8 cellular contexts compared by ENCODE assay signal in the genomic region with DNA sequence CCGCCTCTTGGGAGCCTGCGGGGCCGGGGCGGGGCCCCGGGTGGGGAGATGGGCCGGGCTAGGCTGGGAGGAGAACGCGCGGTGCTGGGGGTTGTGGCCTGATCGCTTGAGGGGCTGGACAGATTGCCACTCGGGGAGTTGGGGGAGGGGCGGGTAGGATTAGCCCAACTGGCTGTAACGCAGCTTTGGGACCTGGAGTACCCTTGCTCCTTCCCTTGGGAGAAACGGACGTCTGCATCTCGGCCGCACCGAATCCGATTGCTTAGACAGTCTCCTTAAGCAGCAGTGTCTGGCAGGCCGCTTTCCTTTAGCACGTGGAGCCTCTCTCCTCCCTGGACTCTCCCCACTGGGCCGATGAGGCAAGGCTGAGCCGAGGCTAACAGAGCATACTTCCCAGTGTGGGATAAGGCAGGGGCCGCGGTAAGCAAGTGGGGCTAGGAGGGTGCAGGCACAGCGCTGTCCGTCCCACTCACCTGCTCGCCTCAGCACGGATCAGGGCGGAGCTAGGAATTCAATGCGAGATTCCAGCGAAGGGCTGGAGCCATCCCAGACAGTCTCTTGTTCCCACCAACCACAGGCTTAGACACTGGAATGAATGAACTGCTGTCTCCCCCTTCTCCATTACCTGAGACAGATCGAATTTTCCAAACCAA. TPM values are rescaled to one million over a fixed set of nuclear protein-coding genes. Genes with fewer than 3 reads are reported as not detected.
DNase-seq lines count a peak whose midpoint lies in the region; ATAC-seq, FAIRE-seq and TF ChIP-seq lines count a peak whose summit lies in the region.

No MANE protein-coding gene starts in this region.

- POLR2A ChIA-PET in CD8-positive, alpha-beta memory T cell (lab: Charles Lee), result interaction anchor here (0.9 to 2.3 kb wide), 5 partner anchors 9 to 98 kb away, joined by 3 to 15 read pairs (median 10); a partner anchor contains a TSS
- POLR2A ChIA-PET in K562 (lab: Yijun Ruan, JAX), result interaction anchor here (0.6 to 4.4 kb wide), 9 partner anchors 10 to 146 kb away, joined by 3 to 21 read pairs (median 5); a partner anchor contains a TSS

- no peak for FAIRE-seq in K562 (lab: Jason Lieb, UNC)

- no peaks in the 10 kb centered on the region for H3K9me3 ChIP-seq in CD8-positive, alpha-beta memory T cell (ENCODE audit: low read length)
- no peaks in the 10 kb centered on the region for H3K9me3 ChIP-seq in K562 (replicated peaks; ENCODE audit: control insufficient read depth, insufficient read depth, low read depth, low read length)

- intact Hi-C loops in K562 (cut with micrococcal nuclease), result loop anchor here (5.0 kb wide), 1 partner anchor 38 kb away; no protein-coding TSS in a partner anchor

- ATAC-seq in K562 (peak; percentile 51), GM21423 (IDR thresholded peaks at IDR 0.05; ENCODE audit: unreplicated experiment) (no peak), HG03565 (IDR thresholded peaks at IDR 0.05; ENCODE audit: unreplicated experiment) (no peak)
- peak; percentile 17 for ATAC-seq in stimulated activated effector memory CD8-positive, alpha-beta T cell treated with anti-CD3 and anti-CD28 coated beads, Interleukin-12 subunit alpha, Interleukin-12 subunit beta, amount 100 ng/mL, for 72 hours

- H3K4me2 ChIP-seq in K562 (ENCODE audit: insufficient read depth, low read length), result peak overlapping the region; percentile 77

- TF ChIP-seq EP300 in K562 (IDR thresholded peaks at IDR 0.05; ENCODE audit: low read length), result no peak

- peak overlapping the region; percentile 86 to 97 (median 91) for H3K4me3 Mint-ChIP-seq in CD8-positive, alpha-beta memory T cell
- H3K4me3 Mint-ChIP-seq in stimulated activated effector memory CD8-positive, alpha-beta T cell treated with anti-CD3 and anti-CD28 coated beads, Interleukin-12 subunit alpha, Interleukin-12 subunit beta, amount 100 ng/mL, for 72 hours, result peak overlapping the region; percentile 91

- no peak for TF ChIP-seq POLR2A in K562 (conservative IDR thresholded peaks at IDR 0.05)

- no peaks in the 10 kb centered on the region for H3K36me3 ChIP-seq in CD8-positive, alpha-beta memory T cell (ENCODE audit: insufficient read depth, low read length)
- H3K36me3 ChIP-seq in H7 (replicated peaks; ENCODE audit: control insufficient read depth, insufficient read depth, low read length) (no peaks in the 10 kb centered on the region; the same call in 1 of the 2 replicates), K562 (ENCODE audit: control insufficient read depth, insufficient read depth, low read length) (peaks cover 31% of the 10 kb centered on the region)

- DNase-seq in CD8-positive, alpha-beta memory T cell, result no peak
- DNase-seq in H7 (peak; percentile 85), NCI-H2196 treated with DMSO at 0.1 percent for 48 hours (lab: John Stamatoyannopoulos, UW; ENCODE audit: unreplicated experiment) (peak; percentile 52), K562 (ENCODE audit: extremely low read depth in 1 of 4, low spot score in 3 of 4) (peak in 2 of 4 experiments; percentile 66 to 73), islet precursor cell (peak; percentile 96)
- no peak for DNase-seq in stimulated activated effector memory CD8-positive, alpha-beta T cell treated with anti-CD3 and anti-CD28 coated beads, Interleukin-12 subunit alpha, Interleukin-12 subunit beta, amount 100 ng/mL, for 72 hours (ENCODE audit: low spot score in 2 of 2)

- H3K27ac ChIP-seq in CD8-positive, alpha-beta memory T cell (ENCODE audit: low read depth, low read length), result peak overlapping the region; percentile 28
- peak overlapping the region; percentile 63 for H3K27ac ChIP-seq in K562 (ENCODE audit: extremely low read depth, low read depth, low read length)

- TF ChIP-seq CTCF in K562 (IDR thresholded peaks at IDR 0.05 in 2 of 3, conservative IDR thresholded peaks at IDR 0.05 in 1 of 3; ENCODE audit: insufficient read depth in 2 of 3, low read depth in 1 of 3, low read length in 3 of 3), result no peak

- H3K9me3 Mint-ChIP-seq in CD8-positive, alpha-beta memory T cell, result no peaks in the 10 kb centered on the region
- H3K9me3 Mint-ChIP-seq in stimulated activated effector memory CD8-positive, alpha-beta T cell treated with anti-CD3 and anti-CD28 coated beads, Interleukin-12 subunit alpha, Interleukin-12 subunit beta, amount 100 ng/mL, for 72 hours, result no peaks in the 10 kb centered on the region

- TSS peak; percentile 86 for BruUV-seq in K562 (replicated peaks; lab: Mats Ljungman, UMichigan)

- H3K4me3 ChIP-seq in CD8-positive, alpha-beta memory T cell (ENCODE audit: low read length), result peak overlapping the region; percentile 90
- peak overlapping the region; percentile 69 for H3K4me3 ChIP-seq in H7 (ENCODE audit: insufficient read depth, low read depth, low read length)
- peak overlapping the region; percentile 61 for H3K4me3 ChIP-seq in K562

- no peak for TF ChIP-seq RAD21 in K562 (CRISPR knock-in tag; conservative IDR thresholded peaks at IDR 0.05 in 1 of 2, IDR thresholded peaks at IDR 0.05 in 1 of 2)

- WGBS in K562 (ENCODE audit: insufficient coverage, low coverage, missing lambda C conversion rate), result 6% methylated on average over 22 of the region's 33 CpGs

- CTCF ChIA-PET in CD8-positive, alpha-beta memory T cell (lab: Charles Lee), result interaction anchor here (2.6 kb wide), 1 partner anchor 11 kb away, joined by 8 read pairs; a partner anchor contains a TSS
- CTCF ChIA-PET in K562 (lab: Yijun Ruan, JAX; ENCODE audit: low intra/inter-chr PET ratio), result no interaction called here

- peak overlapping the region in 3 of 8 donors; percentile 80 to 91 (median 88) for H3K27ac Mint-ChIP-seq in CD8-positive, alpha-beta memory T cell
- peak overlapping the region; percentile 92 for H3K27ac Mint-ChIP-seq in stimulated activated effector memory CD8-positive, alpha-beta T cell treated with anti-CD3 and anti-CD28 coated beads, Interleukin-12 subunit alpha, Interleukin-12 subunit beta, amount 100 ng/mL, for 72 hours

- in situ Hi-C loops in K562 (cut with MboI), result no loop called here

- peaks cover 15% of the 10 kb centered on the region for H3K4me1 ChIP-seq in CD8-positive, alpha-beta memory T cell (ENCODE audit: insufficient read depth, low read length)
- H3K4me1 ChIP-seq in K562 (replicated peaks in 1 of 2; ENCODE audit: control insufficient read depth in 2 of 2, insufficient read depth in 2 of 2, low read length in 2 of 2), result peaks cover 35 to 43% of the 10 kb centered on the region in 2 experiments

- H3K4me1 Mint-ChIP-seq in CD8-positive, alpha-beta memory T cell, result peaks cover 27 to 41% (median 30%) of the 10 kb centered on the region in 3 donors
- peaks cover 28% of the 10 kb centered on the region for H3K4me1 Mint-ChIP-seq in stimulated activated effector memory CD8-positive, alpha-beta T cell treated with anti-CD3 and anti-CD28 coated beads, Interleukin-12 subunit alpha, Interleukin-12 subunit beta, amount 100 ng/mL, for 72 hours

- H2AFZ ChIP-seq in K562 (ENCODE audit: low read depth, low read length), result peak overlapping the region; percentile 84

- peaks cover 45% of the 10 kb centered on the region for H3K79me2 ChIP-seq in K562 (ENCODE audit: control insufficient read depth, insufficient read depth, low read length)

- no peaks in the 10 kb centered on the region for H3K9me1 ChIP-seq in K562 (ENCODE audit: control insufficient read depth, insufficient read depth, low read length)

- no peaks in the 10 kb centered on the region for H3K27me3 Mint-ChIP-seq in CD8-positive, alpha-beta memory T cell

- H4K20me1 ChIP-seq in K562 (replicated peaks; ENCODE audit: control insufficient read depth, insufficient read depth, low read length), result peaks cover 14% of the 10 kb centered on the region

- peak overlapping the region; percentile 60 to 93 for H3K9ac ChIP-seq in K562 (ENCODE audit: insufficient read depth in 1 of 2, low read depth in 2 of 2, low read length in 2 of 2)

- H3K27me3 ChIP-seq in CD8-positive, alpha-beta memory T cell (ENCODE audit: insufficient read depth, low read length, poor library complexity, severe bottlenecking), result no peaks in the 10 kb centered on the region
- H3K27me3 ChIP-seq in H7 (ENCODE audit: control insufficient read depth, insufficient read depth, low read length) (no peaks in the 10 kb centered on the region), K562 (ENCODE audit: control insufficient read depth in 2 of 2, insufficient read depth in 2 of 2, low read length in 2 of 2) (no peaks in the 10 kb centered on the region)

- peaks cover 0 to 23% (median 0%) of the 10 kb centered on the region in 3 donors for H3K36me3 Mint-ChIP-seq in CD8-positive, alpha-beta memory T cell
- H3K36me3 Mint-ChIP-seq in stimulated activated effector memory CD8-positive, alpha-beta T cell treated with anti-CD3 and anti-CD28 coated beads, Interleukin-12 subunit alpha, Interleukin-12 subunit beta, amount 100 ng/mL, for 72 hours, result peaks cover 13% of the 10 kb centered on the region

RNA-seq across cellular contexts. Expression of a gene that starts 0.5 kb away (rescaled TPM):
- 100 to 1,000 TPM; 188 to 189 TPM for total RNA-seq in CD8-positive, alpha-beta memory T cell
- 70.6 TPM for polyA plus RNA-seq in CD8-positive, alpha-beta memory T cell
- total RNA-seq in H7 (2014; rRNA removed; shearing (Covaris generic)), result 235 and 260 TPM in 2 replicates
- 153 and 277 TPM in 2 replicates for total RNA-seq in K562 (2011; cell fraction: chromatin; rRNA removed; ENCODE audit: low replicate concordance)
- 161 TPM in 2 replicates for total RNA-seq in K562 (2011; cell fraction: nucleolus; rRNA removed)
- 163 and 174 TPM in 2 replicates for total RNA-seq in K562 (2011; cell fraction: nucleoplasm; rRNA removed)
- total RNA-seq in K562 (2014; rRNA removed), result 114 and 123 TPM in 2 replicates
- total RNA-seq in K562 (2014; rRNA removed; fragmentation: Illumina TruSeq; extraction: Trizol), result 112 and 125 TPM in 2 replicates
- 129 and 131 TPM in 2 replicates for total RNA-seq in K562 (2015; rRNA removed; fragmentation: Illumina TruSeq; extraction: Trizol)
- total RNA-seq in K562 (2021), result 261 and 280 TPM in 2 replicates
- polyA plus RNA-seq in K562 (2011; rRNA removed), result 163 and 165 TPM in 2 replicates
- 156 and 184 TPM in 2 replicates for polyA plus RNA-seq in K562 (2011; cell fraction: cytosol; rRNA removed)
- 114 and 149 TPM in 2 replicates for polyA plus RNA-seq in K562 (2011; cell fraction: nucleus; rRNA removed)
- 94.5 and 161 TPM in 2 replicates for polyA plus RNA-seq in K562 (2012)
- polyA plus RNA-seq in K562 (2014; fragmentation: Illumina TruSeq; extraction: Trizol), result 194 and 206 TPM in 2 replicates
- polyA plus RNA-seq in K562 (2014; fragmentation: Nextera tagmentation; extraction: Ambion mirVana), result 10 to 100 TPM; 42.9 to 58.5 TPM
- 120 and 129 TPM in 2 replicates for polyA plus RNA-seq in K562 (2014; rRNA removed)
- 244 and 312 TPM in 2 replicates for polyA minus RNA-seq in K562 (2011; rRNA and poly(A)+ RNA removed)
- polyA minus RNA-seq in K562 (2011; cell fraction: cytosol; rRNA and poly(A)+ RNA removed), result 258 TPM in 2 replicates
- 49.9 and 63.5 TPM in 2 replicates for polyA minus RNA-seq in K562 (2011; cell fraction: nucleus; rRNA and poly(A)+ RNA removed)

RNA-seq across cellular contexts. Expression of a gene that starts 11.1 kb away (rescaled TPM):
- total RNA-seq in CD8-positive, alpha-beta memory T cell, result under 1 TPM; 0.53 to 0.57 TPM
- 0.10 TPM for polyA plus RNA-seq in CD8-positive, alpha-beta memory T cell
- total RNA-seq in H7 (2014; rRNA removed; shearing (Covaris generic)), result 0.28 and 0.85 TPM in 2 replicates
- total RNA-seq in K562 (2011; cell fraction: chromatin; rRNA removed; ENCODE audit: low replicate concordance), result 2.3 and 4.6 TPM in 2 replicates
- total RNA-seq in K562 (2011; cell fraction: nucleolus; rRNA removed), result 0.67 and 2.2 TPM in 2 replicates
- total RNA-seq in K562 (2011; cell fraction: nucleoplasm; rRNA removed), result 1.8 TPM in 2 replicates
- total RNA-seq in K562 (2014; rRNA removed), result 0.09 and 0.24 TPM in 2 replicates
- 0.70 and 0.98 TPM in 2 replicates for total RNA-seq in K562 (2014; rRNA removed; fragmentation: Illumina TruSeq; extraction: Trizol)
- 0.45 and 0.51 TPM in 2 replicates for total RNA-seq in K562 (2015; rRNA removed; fragmentation: Illumina TruSeq; extraction: Trizol)
- 0.11 and 0.75 TPM in 2 replicates for total RNA-seq in K562 (2021)
- polyA plus RNA-seq in K562 (2011; rRNA removed), result 0.05 and 0.35 TPM in 2 replicates
- polyA plus RNA-seq in K562 (2011; cell fraction: cytosol; rRNA removed), result 0.09 TPM in 2 replicates
- polyA plus RNA-seq in K562 (2011; cell fraction: nucleus; rRNA removed), result 0.32 and 0.44 TPM in 2 replicates
- polyA plus RNA-seq in K562 (2012), result 0.35 and 1.6 TPM in 2 replicates
- 0.57 and 0.67 TPM in 2 replicates for polyA plus RNA-seq in K562 (2014; fragmentation: Illumina TruSeq; extraction: Trizol)
- polyA plus RNA-seq in K562 (2014; fragmentation: Nextera tagmentation; extraction: Ambion mirVana), result under 1 TPM; 0.30 to 0.81 TPM
- polyA plus RNA-seq in K562 (2014; rRNA removed), result 0.22 and 0.49 TPM in 2 replicates
- polyA minus RNA-seq in K562 (2011; rRNA and poly(A)+ RNA removed), result 0.54 and 0.63 TPM in 2 replicates
- polyA minus RNA-seq in K562 (2011; cell fraction: cytosol; rRNA and poly(A)+ RNA removed), result not detected in 2 replicates
- polyA minus RNA-seq in K562 (2011; cell fraction: nucleus; rRNA and poly(A)+ RNA removed), result 0.54 and 1.00 TPM in 2 replicates

RNA-seq across cellular contexts. Expression of a gene that starts 47.3 kb away (rescaled TPM):
- 10 to 100 TPM; 70.3 to 71.6 TPM for total RNA-seq in CD8-positive, alpha-beta memory T cell
- 35.3 TPM for polyA plus RNA-seq in CD8-positive, alpha-beta memory T cell
- 32.8 and 46.1 TPM in 2 replicates for total RNA-seq in H7 (2014; rRNA removed; shearing (Covaris generic))
- total RNA-seq in K562 (2011; cell fraction: chromatin; rRNA removed; ENCODE audit: low replicate concordance), result 33.1 and 94.9 TPM in 2 replicates
- total RNA-seq in K562 (2011; cell fraction: nucleolus; rRNA removed), result 31.3 and 42.9 TPM in 2 replicates
- 37.7 and 39.6 TPM in 2 replicates for total RNA-seq in K562 (2011; cell fraction: nucleoplasm; rRNA removed)
- total RNA-seq in K562 (2014; rRNA removed), result 45.4 and 45.8 TPM in 2 replicates
- 15.9 and 18.6 TPM in 2 replicates for total RNA-seq in K562 (2014; rRNA removed; fragmentation: Illumina TruSeq; extraction: Trizol)
- total RNA-seq in K562 (2015; rRNA removed; fragmentation: Illumina TruSeq; extraction: Trizol), result 31.8 and 32.1 TPM in 2 replicates
- 49.4 and 52.0 TPM in 2 replicates for total RNA-seq in K562 (2021)
- polyA plus RNA-seq in K562 (2011; rRNA removed), result 15.5 and 20.7 TPM in 2 replicates
- 11.4 and 24.5 TPM in 2 replicates for polyA plus RNA-seq in K562 (2011; cell fraction: cytosol; rRNA removed)
- polyA plus RNA-seq in K562 (2011; cell fraction: nucleus; rRNA removed), result 10.2 and 21.9 TPM in 2 replicates
- 30.0 and 34.8 TPM in 2 replicates for polyA plus RNA-seq in K562 (2012)
- 33.2 and 37.5 TPM in 2 replicates for polyA plus RNA-seq in K562 (2014; fragmentation: Illumina TruSeq; extraction: Trizol)
- 1 to 10 TPM; 1.7 to 3.8 TPM for polyA plus RNA-seq in K562 (2014; fragmentation: Nextera tagmentation; extraction: Ambion mirVana)
- polyA plus RNA-seq in K562 (2014; rRNA removed), result 29.1 and 30.2 TPM in 2 replicates
- 19.5 and 44.8 TPM in 2 replicates for polyA minus RNA-seq in K562 (2011; rRNA and poly(A)+ RNA removed)
- 36.4 and 44.8 TPM in 2 replicates for polyA minus RNA-seq in K562 (2011; cell fraction: cytosol; rRNA and poly(A)+ RNA removed)
- polyA minus RNA-seq in K562 (2011; cell fraction: nucleus; rRNA and poly(A)+ RNA removed), result 11.0 and 11.9 TPM in 2 replicates

RNA-seq across cellular contexts. Expression of a gene that starts 54.1 kb away (rescaled TPM):
- 10 to 100 TPM; 24.7 to 26.9 TPM for total RNA-seq in CD8-positive, alpha-beta memory T cell
- polyA plus RNA-seq in CD8-positive, alpha-beta memory T cell, result 6.4 TPM
- total RNA-seq in H7 (2014; rRNA removed; shearing (Covaris generic)), result 14.7 and 18.1 TPM in 2 replicates
- 17.7 and 34.3 TPM in 2 replicates for total RNA-seq in K562 (2011; cell fraction: chromatin; rRNA removed; ENCODE audit: low replicate concordance)
- 11.2 and 16.2 TPM in 2 replicates for total RNA-seq in K562 (2011; cell fraction: nucleolus; rRNA removed)
- 12.0 and 16.3 TPM in 2 replicates for total RNA-seq in K562 (2011; cell fraction: nucleoplasm; rRNA removed)
- 15.8 and 16.0 TPM in 2 replicates for total RNA-seq in K562 (2014; rRNA removed)
- 14.8 and 17.4 TPM in 2 replicates for total RNA-seq in K562 (2014; rRNA removed; fragmentation: Illumina TruSeq; extraction: Trizol)
- 16.8 and 17.0 TPM in 2 replicates for total RNA-seq in K562 (2015; rRNA removed; fragmentation: Illumina TruSeq; extraction: Trizol)
- total RNA-seq in K562 (2021), result 12.4 and 13.8 TPM in 2 replicates
- 6.1 and 10.3 TPM in 2 replicates for polyA plus RNA-seq in K562 (2011; rRNA removed)
- polyA plus RNA-seq in K562 (2011; cell fraction: cytosol; rRNA removed), result 4.1 and 5.8 TPM in 2 replicates
- 2.9 and 3.2 TPM in 2 replicates for polyA plus RNA-seq in K562 (2011; cell fraction: nucleus; rRNA removed)
- 1.4 TPM in 2 replicates for polyA plus RNA-seq in K562 (2012)
- polyA plus RNA-seq in K562 (2014; fragmentation: Illumina TruSeq; extraction: Trizol), result 3.0 and 3.5 TPM in 2 replicates
- polyA plus RNA-seq in K562 (2014; fragmentation: Nextera tagmentation; extraction: Ambion mirVana), result under 1 TPM; 0.20 to 0.28 TPM
- 5.0 and 5.2 TPM in 2 replicates for polyA plus RNA-seq in K562 (2014; rRNA removed)
- 35.7 and 66.8 TPM in 2 replicates for polyA minus RNA-seq in K562 (2011; rRNA and poly(A)+ RNA removed)
- 9.8 and 21.5 TPM in 2 replicates for polyA minus RNA-seq in K562 (2011; cell fraction: cytosol; rRNA and poly(A)+ RNA removed)
- polyA minus RNA-seq in K562 (2011; cell fraction: nucleus; rRNA and poly(A)+ RNA removed), result 4.6 and 6.0 TPM in 2 replicates

Comparison
In these comparisons a context has a peak if more than half of its experiments do, and no peak if none do; other contexts are left out.
1. DNase-seq: peak in H7 (single experiment), NCI-H2196 treated with DMSO at 0.1 percent for 48 hours (single experiment) and islet precursor cell (single experiment); none in CD8-positive, alpha-beta memory T cell (0 of 5) and stimulated activated effector memory CD8-positive, alpha-beta T cell treated with anti-CD3 and anti-CD28 coated beads, Interleukin-12 subunit alpha, Interleukin-12 subunit beta, amount 100 ng/mL, for 72 hours (0 of 2).
2. ATAC-seq: peak in K562 (single experiment) and stimulated activated effector memory CD8-positive, alpha-beta T cell treated with anti-CD3 and anti-CD28 coated beads, Interleukin-12 subunit alpha, Interleukin-12 subunit beta, amount 100 ng/mL, for 72 hours (single experiment); none in GM21423 (single experiment) and HG03565 (single experiment).
3. Peak in every context shown above with its lines, with median percentiles within 50 percentile points of each other: H3K4me3 ChIP-seq.